In genomic region chr2:191638802-191639172, GRCh38 we compare ENCODE assay signal across 1 cellular context.
TF ChIP-seq lines count a peak whose summit lies in the region.

No MANE protein-coding gene starts in this region.

TF ChIP-seq in HepG2, 621 proteins besides CTCF, POLR2A, EP300 and RAD21 (continued from another document):
- TF ChIP-seq ZNF318 (CRISPR knock-in tag; IDR thresholded peaks at IDR 0.05) (no peak), ZNF816 (CRISPR knock-in tag; IDR thresholded peaks at IDR 0.05; ENCODE audit: borderline replicate concordance) (0 out of 2 replicates have a peak, but pooled peaks have one; percentile 9)
TF ChIP-seq in HepG2: peak in this region for 1.
